ENCODE assay signal across 24 cellular contexts in the genomic region with DNA sequence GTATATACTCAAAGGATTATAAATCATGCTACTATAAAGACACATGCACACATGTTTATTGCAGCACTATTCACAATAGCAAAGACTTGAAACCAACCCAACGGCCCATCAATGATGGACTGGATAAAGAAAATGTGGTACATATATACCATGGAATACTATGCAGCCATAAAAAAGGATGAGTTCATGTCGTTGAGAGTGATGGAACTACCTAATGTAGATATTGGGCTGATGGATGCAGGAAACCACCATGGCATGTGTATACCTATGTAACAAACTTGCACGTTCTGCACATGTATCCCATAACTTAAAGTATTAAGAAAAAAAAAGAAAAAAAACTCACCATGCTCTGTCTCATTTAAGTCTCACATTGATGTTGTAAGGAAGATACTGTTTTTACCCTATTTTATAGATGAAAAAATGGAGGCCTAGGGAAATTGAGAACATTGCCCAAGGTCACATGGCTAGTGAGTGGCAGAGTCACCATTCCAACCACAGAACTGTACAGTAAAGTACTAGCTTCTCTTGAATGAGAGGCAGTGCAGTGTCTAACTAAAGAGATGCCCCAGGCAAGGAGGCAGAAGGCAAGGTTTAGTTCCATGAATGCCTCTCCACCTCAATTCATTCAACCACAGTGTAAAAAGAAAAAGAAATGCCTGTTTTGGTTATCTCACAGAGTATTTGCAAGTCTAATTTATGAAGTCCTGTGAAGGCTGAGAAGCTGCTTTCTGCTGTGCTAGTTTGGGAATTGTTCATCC.
A peak's percentile ranks its signal among the peaks of the same experiment; 100 is the strongest.
DNase-seq lines count a peak whose midpoint lies in the region; ATAC-seq and TF ChIP-seq lines count a peak whose summit lies in the region.
"Had no signal": no experiment of that assay in that cellular context is flagged by ENCODE, and none has a peak within 500 bp of the region (broad histone marks: within the 10 kb centered on the region; RNA-seq: fewer than 3 reads in every experiment).

No MANE protein-coding gene starts in this region.

- peaks cover 3% of the 10 kb centered on the region for H3K4me1 Mint-ChIP-seq in CD14-positive monocyte
- H3K4me1 Mint-ChIP-seq in naive B cell = peaks cover 14 to 26% (median 17%) of the 10 kb centered on the region in 3 donors
- H3K4me1 Mint-ChIP-seq: nephron had no signal

- H3K27me3 Mint-ChIP-seq in CD14-positive monocyte (ENCODE audit: low read depth in 3 of 3) = no peaks in the 10 kb centered on the region
- H3K27me3 Mint-ChIP-seq in naive B cell = no peaks in the 10 kb centered on the region

- peak overlapping the region; percentile 58 for H3K27ac ChIP-seq in VCaP
- H3K27ac ChIP-seq: C4-2B, gastroesophageal sphincter, GM23248, ovary, SJSA1 had no signal

- H3K9me3 Mint-ChIP-seq in CD14-positive monocyte (peaks cover 5 to 30% (median 15%) of the 10 kb centered on the region in 7 donors), naive B cell (peaks cover 0 to 23% (median 6%) of the 10 kb centered on the region in 7 donors)
- H3K9me3 Mint-ChIP-seq: HFFc6 had no signal

- H3K27ac Mint-ChIP-seq in CD14-positive monocyte (peak overlapping the region in 5 of 7 donors; percentile 18 to 40 (median 33)), naive B cell (peak overlapping the region in 5 of 6 donors; percentile 64 to 95 (median 90))
- H3K27ac Mint-ChIP-seq: HFFc6; nephron; T-helper 1 cell treated with Interleukin-12 subunit alpha and Interleukin-12 subunit beta and Interleukin-4 antibody, amounts not matched to agents 30 μg/mL and 1 μg/mL, for 36 hours had no signal

- H3K4me3 Mint-ChIP-seq in CD14-positive monocyte (no peak overlapping the region), naive B cell (no peak overlapping the region)
- H3K4me3 Mint-ChIP-seq: HFFc6; nephron; T-helper 1 cell treated with Interleukin-12 subunit alpha and Interleukin-12 subunit beta and Interleukin-4 antibody, amounts not matched to agents 30 μg/mL and 1 μg/mL, for 36 hours had no signal

- DNase-seq in CD14-positive monocyte (ENCODE audit: low spot score) (no peak), COLO829 (ENCODE audit: low spot score) (peak; percentile 30), naive B cell (no peak), A172 (ENCODE audit: low spot score) (no peak), superior temporal gyrus (ENCODE audit: extremely low spot score) (no peak)
- DNase-seq: activated CD4-positive, alpha-beta T cell treated with anti-CD3 and anti-CD28 coated beads for 1 hour; activated CD8-positive, alpha-beta memory T cell treated with anti-CD3 and anti-CD28 coated beads for 24 hours; activated effector memory CD4-positive, alpha-beta T cell treated with Interleukin-2 at 50 U/mL for 16 hours; GM23248; HFFc6; left ventricle myocardium superior; midbrain; NCI-H1105; NCI-H187 treated with DMSO at 0.1 percent for 48 hours; ovary had no signal

- intact Hi-C loops in CD14-positive monocyte (cut with micrococcal nuclease) = no loop called here

- H3K36me3 Mint-ChIP-seq in CD14-positive monocyte = peaks cover 64 to 75% of the 10 kb centered on the region in 2 donors
- peaks cover 30 to 32% of the 10 kb centered on the region in 2 donors for H3K36me3 Mint-ChIP-seq in naive B cell

- TF ChIP-seq CTCF in CD14-positive monocyte (IDR thresholded peaks at IDR 0.05) = no peak
- no peak for TF ChIP-seq CTCF in VCaP (conservative IDR thresholded peaks at IDR 0.05)

- ATAC-seq in naive B cell (ENCODE audit: low read depth in 2 of 2) (no peak), GM18868 (IDR thresholded peaks at IDR 0.05; ENCODE audit: unreplicated experiment) (no peak), HG03280 (IDR thresholded peaks at IDR 0.05; ENCODE audit: unreplicated experiment) (no peak)
- ATAC-seq: gastroesophageal sphincter, HepG2 had no signal
